ENCODE assay signal across 13 cellular contexts in genomic region chr10:24240001-24240751, GRCh38. TPM values are rescaled to one million over a fixed set of nuclear protein-coding genes. Genes with fewer than 3 reads are reported as not detected.
DNase-seq lines count a peak whose midpoint lies in the region; ATAC-seq, FAIRE-seq and TF ChIP-seq lines count a peak whose summit lies in the region.
"Had no signal": no experiment of that assay in that cellular context is flagged by ENCODE, and none has a peak within 500 bp of the region (broad histone marks: within the 10 kb centered on the region; RNA-seq: fewer than 3 reads in every experiment).

No MANE protein-coding gene starts in this region.

- H3F3A ChIP-seq in GM23338 (replicated peaks; ENCODE audit: low read depth) = no peaks in the 10 kb centered on the region

- no peaks in the 10 kb centered on the region for H3K36me3 ChIP-seq in GM23338 (ENCODE audit: insufficient read depth)
- H3K36me3 ChIP-seq in astrocyte (ENCODE audit: insufficient read depth, low read length) = no peaks in the 10 kb centered on the region
- H3K36me3 ChIP-seq in left lung = no peaks in the 10 kb centered on the region
- no peaks in the 10 kb centered on the region for H3K36me3 ChIP-seq in small intestine (ENCODE audit: control insufficient read depth in 2 of 2, insufficient read depth in 2 of 2, low read length in 2 of 2)
- H3K36me3 ChIP-seq: Peyer's patch had no signal

- H3K4me1 ChIP-seq in GM23338 (ENCODE audit: insufficient read depth) (peaks cover 28% of the 10 kb centered on the region), astrocyte (ENCODE audit: insufficient read depth, low read length) (no peaks in the 10 kb centered on the region), left lung (peaks cover 0 to 15% of the 10 kb centered on the region in 2 donors), small intestine (ENCODE audit: control insufficient read depth in 2 of 2, insufficient read depth in 1 of 2, low read depth in 1 of 2, low read length in 1 of 2) (no peaks in the 10 kb centered on the region)

- H4K20me1 ChIP-seq in GM23338 (replicated peaks; ENCODE audit: insufficient read depth) (no peaks in the 10 kb centered on the region), astrocyte (ENCODE audit: insufficient read depth, low read length) (peaks cover 12% of the 10 kb centered on the region)

- H3K27me3 Mint-ChIP-seq in GM23338 (ENCODE audit: insufficient read depth, low read depth, poor library complexity) = peaks cover 4% of the 10 kb centered on the region
- H3K27me3 Mint-ChIP-seq in astrocyte (ENCODE audit: low read depth, unreplicated experiment) = no peaks in the 10 kb centered on the region
- H3K27me3 Mint-ChIP-seq: central memory CD8-positive, alpha-beta T cell had no signal

- H3K36me3 Mint-ChIP-seq in GM23338 (ENCODE audit: low read depth) (no peaks in the 10 kb centered on the region), astrocyte (ENCODE audit: low read depth, unreplicated experiment) (no peaks in the 10 kb centered on the region)
- H3K36me3 Mint-ChIP-seq: CD4-positive, alpha-beta memory T cell had no signal

- peak overlapping the region; percentile 20 for H3K9ac ChIP-seq in astrocyte (ENCODE audit: low read length)

- DNase-seq in GM23338 (ENCODE audit: low spot score) (no peak), astrocyte (ENCODE audit: low read depth) (no peak), left lung (no peak), small intestine (peak; percentile 13)
- DNase-seq: activated T-cell treated with anti-CD3 and anti-CD28 coated beads, Interleukin-2, amount 50 U/mL, for 24 hours; CD4-positive, alpha-beta memory T cell; NCI-H2171 treated with DMSO at 0.1 percent for 48 hours; Peyer's patch had no signal

- intact Hi-C loops in left lung (cut with DNase I) = no loop called here

- H3K79me2 ChIP-seq in GM23338 (replicated peaks; ENCODE audit: insufficient read depth) = peaks cover 7% of the 10 kb centered on the region
- no peaks in the 10 kb centered on the region for H3K79me2 ChIP-seq in astrocyte (ENCODE audit: insufficient read depth, low read length)

- TF ChIP-seq CTCF in GM23338 (conservative IDR thresholded peaks at IDR 0.05; ENCODE audit: low read depth in 2 of 2) (no peak), astrocyte (IDR thresholded peaks at IDR 0.05; ENCODE audit: insufficient read depth, low read depth, low read length) (no peak), left lung (IDR thresholded peaks at IDR 0.05) (no peak)

- WGBS in small intestine, 3 donors = 27 to 57% (median 37%) methylated on average over 8 of the region's 8 CpGs

- H3K4me3 ChIP-seq in GM23338 (no peak overlapping the region), astrocyte (ENCODE audit: insufficient read depth, low read depth, low read length) (no peak overlapping the region), left lung (peak overlapping the region in 1 of 2 donors; percentile 6), small intestine (ENCODE audit: low read depth in 1 of 2, low read length in 2 of 2) (no peak overlapping the region)
- H3K4me3 ChIP-seq: Peyer's patch had no signal

- H3K27ac ChIP-seq in GM23338 (ENCODE audit: low read depth) (0 out of 2 replicates have a peak overlapping the region, but pooled peaks have one; percentile 2), astrocyte (ENCODE audit: low read depth, low read length) (no peak overlapping the region), left lung (peak overlapping the region; percentile 14 to 41), small intestine (ENCODE audit: low read depth in 1 of 2, low read length in 1 of 2) (peak overlapping the region in 1 of 2 donors; percentile 54)
- H3K27ac ChIP-seq: Peyer's patch had no signal

- 0 out of 2 replicates have a peak overlapping the region, but pooled peaks have one; percentile 71 for H3K4me2 ChIP-seq in GM23338
- H3K4me2 ChIP-seq in astrocyte (ENCODE audit: low read length) = peak overlapping the region; percentile 52

- no peak for FAIRE-seq in astrocyte (lab: Jason Lieb, UNC)
- FAIRE-seq in small intestine (lab: Jason Lieb, UNC) = no peak

- ATAC-seq in GM23338 (peak; percentile 30; the same call in 2 of the 3 replicates), left lung (peak; percentile 36), HG03354 (IDR thresholded peaks at IDR 0.05; ENCODE audit: poor library complexity, severe bottlenecking, unreplicated experiment) (no peak), HG03521 (IDR thresholded peaks at IDR 0.05; ENCODE audit: unreplicated experiment) (no peak), HG03159 (IDR thresholded peaks at IDR 0.05; ENCODE audit: unreplicated experiment) (no peak), GM18511 (IDR thresholded peaks at IDR 0.05; ENCODE audit: unreplicated experiment) (no peak)

- H3K27ac Mint-ChIP-seq in GM23338 = peak overlapping the region; percentile 58
- no peak overlapping the region for H3K27ac Mint-ChIP-seq in astrocyte (ENCODE audit: unreplicated experiment)
- H3K27ac Mint-ChIP-seq: activated T-cell treated with anti-CD3 and anti-CD28 coated beads, Interleukin-2, amount 50 U/mL, for 24 hours; CD4-positive, alpha-beta memory T cell had no signal

- H3K9me3 Mint-ChIP-seq in GM23338 = no peaks in the 10 kb centered on the region
- no peaks in the 10 kb centered on the region for H3K9me3 Mint-ChIP-seq in astrocyte (ENCODE audit: unreplicated experiment)
- H3K9me3 Mint-ChIP-seq: activated T-cell treated with anti-CD3 and anti-CD28 coated beads, Interleukin-2, amount 50 U/mL, for 24 hours; central memory CD8-positive, alpha-beta T cell had no signal

- H2AFZ ChIP-seq in GM23338 (no peak overlapping the region), astrocyte (ENCODE audit: low read depth, low read length) (no peak overlapping the region)

- H3K4me3 Mint-ChIP-seq in GM23338 (no peak overlapping the region), astrocyte (ENCODE audit: unreplicated experiment) (no peak overlapping the region)
- H3K4me3 Mint-ChIP-seq: activated T-cell treated with anti-CD3 and anti-CD28 coated beads, Interleukin-2, amount 50 U/mL, for 24 hours; CD4-positive, alpha-beta memory T cell; central memory CD8-positive, alpha-beta T cell had no signal

- no peaks in the 10 kb centered on the region for H3K27me3 ChIP-seq in GM23338 (ENCODE audit: insufficient read depth)
- H3K27me3 ChIP-seq in astrocyte (ENCODE audit: insufficient read depth, low read length) = no peaks in the 10 kb centered on the region
- no peaks in the 10 kb centered on the region for H3K27me3 ChIP-seq in left lung
- peaks cover 0 to 2% of the 10 kb centered on the region in 2 donors for H3K27me3 ChIP-seq in small intestine (ENCODE audit: control insufficient read depth in 2 of 2, insufficient read depth in 2 of 2, low read length in 2 of 2)
- H3K27me3 ChIP-seq: Peyer's patch had no signal

- H3K9me3 ChIP-seq in astrocyte (ENCODE audit: insufficient read depth, low read depth, low read length) = no peaks in the 10 kb centered on the region
- H3K9me3 ChIP-seq in left lung = no peaks in the 10 kb centered on the region
- no peaks in the 10 kb centered on the region for H3K9me3 ChIP-seq in small intestine (ENCODE audit: control insufficient read depth, low read depth)
- H3K9me3 ChIP-seq: Peyer's patch had no signal

- H3K9me2 ChIP-seq in GM23338 (ENCODE audit: insufficient read depth) = no peaks in the 10 kb centered on the region

- H3K4me1 Mint-ChIP-seq in GM23338 = peaks cover 42% of the 10 kb centered on the region
- peaks cover 17% of the 10 kb centered on the region for H3K4me1 Mint-ChIP-seq in astrocyte (ENCODE audit: low read depth, unreplicated experiment)
- H3K4me1 Mint-ChIP-seq: CD4-positive, alpha-beta memory T cell; central memory CD8-positive, alpha-beta T cell had no signal

TF ChIP-seq in GM23338, 12 proteins besides CTCF, POLR2A, EP300 and RAD21 (continues in another document):
- TF ChIP-seq REST (IDR thresholded peaks at IDR 0.05; ENCODE audit: unreplicated experiment) (no peak), EZH2phosphoT487 (IDR thresholded peaks at IDR 0.05; ENCODE audit: unreplicated experiment) (no peak), ZNF114 (CRISPR knock-in tag; IDR thresholded peaks at IDR 0.05) (no peak), JUNB (IDR thresholded peaks at IDR 0.05; ENCODE audit: unreplicated experiment) (no peak)

RNA-seq across cellular contexts. Expression of gene KIAA1217, which starts 31.2 kb away (rescaled TPM):
- 9.1 and 17.7 TPM in 2 replicates for total RNA-seq in GM23338 (2014; rRNA removed; shearing (Covaris generic))
- polyA plus RNA-seq in GM23338 (2016; fragmentation: Nextera tagmentation; extraction: Ambion mirVana) (6.0 and 6.4 TPM in 2 replicates), small intestine (10 to 100 TPM in 1 of 3 donors, 1 to 10 TPM in 2; 9.0 to 12.7 (median 9.4) TPM)
- total RNA-seq in astrocyte (31.8 and 43.5 TPM in 2 replicates), left lung (10 to 100 TPM; 28.3 to 33.6 TPM)

Comparison
In these comparisons a context has a peak if more than half of its experiments do, and no peak if none do; other contexts are left out.
1. ATAC-seq: peak in GM23338 (single experiment) and left lung (single experiment); none in HG03354 (single experiment), HG03521 (single experiment), HG03159 (single experiment) and GM18511 (single experiment).